Comparison of ENCODE assay signal across 1 cellular context in the genomic region with DNA sequence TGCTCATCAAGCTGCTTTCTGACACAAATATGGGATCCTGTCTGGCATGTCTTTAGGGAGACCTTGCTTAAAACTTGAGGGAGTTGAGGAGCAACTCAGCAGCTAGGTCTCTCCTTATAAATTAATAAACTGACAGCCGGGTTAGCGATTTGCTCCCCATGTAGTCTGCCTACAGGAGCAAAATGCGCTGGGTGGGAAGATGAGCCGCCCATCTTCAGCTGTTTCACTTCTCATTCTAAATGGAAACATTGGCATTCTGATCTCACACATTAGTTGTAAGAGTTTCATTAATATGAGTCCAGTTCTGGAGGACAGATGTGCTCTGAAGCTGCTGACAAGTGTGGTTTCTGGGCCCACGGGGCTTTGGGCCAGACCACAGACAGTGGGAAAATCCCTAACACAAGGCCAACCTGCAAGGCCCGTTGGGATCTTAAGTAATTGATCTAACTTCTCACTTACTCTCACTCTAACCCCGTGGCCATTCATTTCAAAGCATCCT.
TF ChIP-seq lines count a peak whose summit lies in the region.

No MANE protein-coding gene starts in this region.

TF ChIP-seq in GM12878, 131 proteins besides CTCF, POLR2A, EP300 and RAD21 (continued from another document and continues in another):
- TF ChIP-seq, protein P1, sequence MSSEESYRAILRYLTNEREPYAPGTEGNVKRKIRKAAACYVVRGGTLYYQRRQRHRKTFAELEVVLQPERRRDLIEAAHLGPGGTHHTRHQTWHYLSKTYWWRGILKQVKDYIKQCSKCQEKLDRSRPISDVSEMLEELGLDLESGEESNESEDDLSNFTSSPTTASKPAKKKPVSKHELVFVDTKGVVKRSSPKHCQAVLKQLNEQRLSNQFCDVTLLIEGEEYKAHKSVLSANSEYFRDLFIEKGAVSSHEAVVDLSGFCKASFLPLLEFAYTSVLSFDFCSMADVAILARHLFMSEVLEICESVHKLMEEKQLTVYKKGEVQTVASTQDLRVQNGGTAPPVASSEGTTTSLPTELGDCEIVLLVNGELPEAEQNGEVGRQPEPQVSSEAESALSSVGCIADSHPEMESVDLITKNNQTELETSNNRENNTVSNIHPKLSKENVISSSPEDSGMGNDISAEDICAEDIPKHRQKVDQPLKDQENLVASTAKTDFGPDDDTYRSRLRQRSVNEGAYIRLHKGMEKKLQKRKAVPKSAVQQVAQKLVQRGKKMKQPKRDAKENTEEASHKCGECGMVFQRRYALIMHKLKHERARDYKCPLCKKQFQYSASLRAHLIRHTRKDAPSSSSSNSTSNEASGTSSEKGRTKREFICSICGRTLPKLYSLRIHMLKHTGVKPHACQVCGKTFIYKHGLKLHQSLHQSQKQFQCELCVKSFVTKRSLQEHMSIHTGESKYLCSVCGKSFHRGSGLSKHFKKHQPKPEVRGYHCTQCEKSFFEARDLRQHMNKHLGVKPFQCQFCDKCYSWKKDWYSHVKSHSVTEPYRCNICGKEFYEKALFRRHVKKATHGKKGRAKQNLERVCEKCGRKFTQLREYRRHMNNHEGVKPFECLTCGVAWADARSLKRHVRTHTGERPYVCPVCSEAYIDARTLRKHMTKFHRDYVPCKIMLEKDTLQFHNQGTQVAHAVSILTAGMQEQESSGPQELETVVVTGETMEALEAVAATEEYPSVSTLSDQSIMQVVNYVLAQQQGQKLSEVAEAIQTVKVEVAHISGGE (CRISPR knock-in tag; IDR thresholded peaks at IDR 0.05): no peak
- TF ChIP-seq CREM (IDR thresholded peaks at IDR 0.05; ENCODE audit: low read depth) (peak; percentile 34; the same call in 1 of the 2 replicates), ASH2L (IDR thresholded peaks at IDR 0.05; ENCODE audit: borderline replicate concordance, low read depth) (no peak), LARP7 (IDR thresholded peaks at IDR 0.05) (no peak), BCL11A (IDR thresholded peaks at IDR 0.05; ENCODE audit: low read depth, low read length) (peak; percentile 76; the same call in 1 of the 2 replicates), SP1 (IDR thresholded peaks at IDR 0.05; ENCODE audit: low read depth, low read length) (no peak), ZNF207 (IDR thresholded peaks at IDR 0.05; ENCODE audit: borderline replicate concordance) (0 out of 2 replicates have a peak, but pooled peaks have one; percentile 65), KLF5 (IDR thresholded peaks at IDR 0.05; ENCODE audit: partially characterized antibody) (no peak), ZZZ3 (IDR thresholded peaks at IDR 0.05; ENCODE audit: control insufficient read depth, insufficient read length, low read depth) (no peak), ZSCAN29 (IDR thresholded peaks at IDR 0.05) (no peak), SUPT20H (IDR thresholded peaks at IDR 0.05; ENCODE audit: borderline replicate concordance, control insufficient read depth, low read depth, low read length) (no peak), MTA3 (IDR thresholded peaks at IDR 0.05; ENCODE audit: borderline replicate concordance, low read length) (no peak), WRNIP1 (IDR thresholded peaks at IDR 0.05; ENCODE audit: borderline replicate concordance, low read depth, low read length) (no peak), SREBF2 (IDR thresholded peaks at IDR 0.05; ENCODE audit: low read length) (no peak), MEF2B (IDR thresholded peaks at IDR 0.05; ENCODE audit: partially characterized antibody, poor library complexity, severe bottlenecking) (peak; percentile 95), JUNB (IDR thresholded peaks at IDR 0.05) (no peak), MXI1 (IDR thresholded peaks at IDR 0.05; ENCODE audit: low read depth, low read length) (no peak), NBN (IDR thresholded peaks at IDR 0.05) (no peak), SIN3A (IDR thresholded peaks at IDR 0.05; ENCODE audit: low read depth, low read length) (no peak), POU2F2 (IDR thresholded peaks at IDR 0.05; ENCODE audit: borderline replicate concordance, low read depth, low read length) (peak; percentile 16; the same call in 1 of the 3 replicates)
- TF ChIP-seq, protein P2, sequence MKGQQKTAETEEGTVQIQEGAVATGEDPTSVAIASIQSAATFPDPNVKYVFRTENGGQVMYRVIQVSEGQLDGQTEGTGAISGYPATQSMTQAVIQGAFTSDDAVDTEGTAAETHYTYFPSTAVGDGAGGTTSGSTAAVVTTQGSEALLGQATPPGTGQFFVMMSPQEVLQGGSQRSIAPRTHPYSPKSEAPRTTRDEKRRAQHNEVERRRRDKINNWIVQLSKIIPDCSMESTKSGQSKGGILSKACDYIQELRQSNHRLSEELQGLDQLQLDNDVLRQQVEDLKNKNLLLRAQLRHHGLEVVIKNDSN (IDR thresholded peaks at IDR 0.05; ENCODE audit: borderline replicate concordance, extremely low read length, insufficient read depth, low read depth, low read length): no peak
- TF ChIP-seq, protein P3, sequence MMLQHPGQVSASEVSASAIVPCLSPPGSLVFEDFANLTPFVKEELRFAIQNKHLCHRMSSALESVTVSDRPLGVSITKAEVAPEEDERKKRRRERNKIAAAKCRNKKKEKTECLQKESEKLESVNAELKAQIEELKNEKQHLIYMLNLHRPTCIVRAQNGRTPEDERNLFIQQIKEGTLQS (IDR thresholded peaks at IDR 0.05; ENCODE audit: borderline replicate concordance, extremely low read depth, low read depth, low read length): no peak
- TF ChIP-seq, protein P4, sequence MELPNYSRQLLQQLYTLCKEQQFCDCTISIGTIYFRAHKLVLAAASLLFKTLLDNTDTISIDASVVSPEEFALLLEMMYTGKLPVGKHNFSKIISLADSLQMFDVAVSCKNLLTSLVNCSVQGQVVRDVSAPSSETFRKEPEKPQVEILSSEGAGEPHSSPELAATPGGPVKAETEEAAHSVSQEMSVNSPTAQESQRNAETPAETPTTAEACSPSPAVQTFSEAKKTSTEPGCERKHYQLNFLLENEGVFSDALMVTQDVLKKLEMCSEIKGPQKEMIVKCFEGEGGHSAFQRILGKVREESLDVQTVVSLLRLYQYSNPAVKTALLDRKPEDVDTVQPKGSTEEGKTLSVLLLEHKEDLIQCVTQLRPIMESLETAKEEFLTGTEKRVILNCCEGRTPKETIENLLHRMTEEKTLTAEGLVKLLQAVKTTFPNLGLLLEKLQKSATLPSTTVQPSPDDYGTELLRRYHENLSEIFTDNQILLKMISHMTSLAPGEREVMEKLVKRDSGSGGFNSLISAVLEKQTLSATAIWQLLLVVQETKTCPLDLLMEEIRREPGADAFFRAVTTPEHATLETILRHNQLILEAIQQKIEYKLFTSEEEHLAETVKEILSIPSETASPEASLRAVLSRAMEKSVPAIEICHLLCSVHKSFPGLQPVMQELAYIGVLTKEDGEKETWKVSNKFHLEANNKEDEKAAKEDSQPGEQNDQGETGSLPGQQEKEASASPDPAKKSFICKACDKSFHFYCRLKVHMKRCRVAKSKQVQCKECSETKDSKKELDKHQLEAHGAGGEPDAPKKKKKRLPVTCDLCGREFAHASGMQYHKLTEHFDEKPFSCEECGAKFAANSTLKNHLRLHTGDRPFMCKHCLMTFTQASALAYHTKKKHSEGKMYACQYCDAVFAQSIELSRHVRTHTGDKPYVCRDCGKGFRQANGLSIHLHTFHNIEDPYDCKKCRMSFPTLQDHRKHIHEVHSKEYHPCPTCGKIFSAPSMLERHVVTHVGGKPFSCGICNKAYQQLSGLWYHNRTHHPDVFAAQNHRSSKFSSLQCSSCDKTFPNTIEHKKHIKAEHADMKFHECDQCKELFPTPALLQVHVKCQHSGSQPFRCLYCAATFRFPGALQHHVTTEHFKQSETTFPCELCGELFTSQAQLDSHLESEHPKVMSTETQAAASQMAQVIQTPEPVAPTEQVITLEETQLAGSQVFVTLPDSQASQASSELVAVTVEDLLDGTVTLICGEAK (IDR thresholded peaks at IDR 0.05; ENCODE audit: borderline replicate concordance): no peak
- TF ChIP-seq, protein P5, sequence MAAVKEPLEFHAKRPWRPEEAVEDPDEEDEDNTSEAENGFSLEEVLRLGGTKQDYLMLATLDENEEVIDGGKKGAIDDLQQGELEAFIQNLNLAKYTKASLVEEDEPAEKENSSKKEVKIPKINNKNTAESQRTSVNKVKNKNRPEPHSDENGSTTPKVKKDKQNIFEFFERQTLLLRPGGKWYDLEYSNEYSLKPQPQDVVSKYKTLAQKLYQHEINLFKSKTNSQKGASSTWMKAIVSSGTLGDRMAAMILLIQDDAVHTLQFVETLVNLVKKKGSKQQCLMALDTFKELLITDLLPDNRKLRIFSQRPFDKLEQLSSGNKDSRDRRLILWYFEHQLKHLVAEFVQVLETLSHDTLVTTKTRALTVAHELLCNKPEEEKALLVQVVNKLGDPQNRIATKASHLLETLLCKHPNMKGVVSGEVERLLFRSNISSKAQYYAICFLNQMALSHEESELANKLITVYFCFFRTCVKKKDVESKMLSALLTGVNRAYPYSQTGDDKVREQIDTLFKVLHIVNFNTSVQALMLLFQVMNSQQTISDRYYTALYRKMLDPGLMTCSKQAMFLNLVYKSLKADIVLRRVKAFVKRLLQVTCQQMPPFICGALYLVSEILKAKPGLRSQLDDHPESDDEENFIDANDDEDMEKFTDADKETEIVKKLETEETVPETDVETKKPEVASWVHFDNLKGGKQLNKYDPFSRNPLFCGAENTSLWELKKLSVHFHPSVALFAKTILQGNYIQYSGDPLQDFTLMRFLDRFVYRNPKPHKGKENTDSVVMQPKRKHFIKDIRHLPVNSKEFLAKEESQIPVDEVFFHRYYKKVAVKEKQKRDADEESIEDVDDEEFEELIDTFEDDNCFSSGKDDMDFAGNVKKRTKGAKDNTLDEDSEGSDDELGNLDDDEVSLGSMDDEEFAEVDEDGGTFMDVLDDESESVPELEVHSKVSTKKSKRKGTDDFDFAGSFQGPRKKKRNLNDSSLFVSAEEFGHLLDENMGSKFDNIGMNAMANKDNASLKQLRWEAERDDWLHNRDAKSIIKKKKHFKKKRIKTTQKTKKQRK (IDR thresholded peaks at IDR 0.05; ENCODE audit: low read depth, low read length): no peak
- TF ChIP-seq, protein P6, sequence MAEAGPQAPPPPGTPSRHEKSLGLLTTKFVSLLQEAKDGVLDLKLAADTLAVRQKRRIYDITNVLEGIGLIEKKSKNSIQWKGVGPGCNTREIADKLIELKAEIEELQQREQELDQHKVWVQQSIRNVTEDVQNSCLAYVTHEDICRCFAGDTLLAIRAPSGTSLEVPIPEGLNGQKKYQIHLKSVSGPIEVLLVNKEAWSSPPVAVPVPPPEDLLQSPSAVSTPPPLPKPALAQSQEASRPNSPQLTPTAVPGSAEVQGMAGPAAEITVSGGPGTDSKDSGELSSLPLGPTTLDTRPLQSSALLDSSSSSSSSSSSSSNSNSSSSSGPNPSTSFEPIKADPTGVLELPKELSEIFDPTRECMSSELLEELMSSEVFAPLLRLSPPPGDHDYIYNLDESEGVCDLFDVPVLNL (IDR thresholded peaks at IDR 0.05; ENCODE audit: low read depth, low read length): no peak
- TF ChIP-seq, protein P7, sequence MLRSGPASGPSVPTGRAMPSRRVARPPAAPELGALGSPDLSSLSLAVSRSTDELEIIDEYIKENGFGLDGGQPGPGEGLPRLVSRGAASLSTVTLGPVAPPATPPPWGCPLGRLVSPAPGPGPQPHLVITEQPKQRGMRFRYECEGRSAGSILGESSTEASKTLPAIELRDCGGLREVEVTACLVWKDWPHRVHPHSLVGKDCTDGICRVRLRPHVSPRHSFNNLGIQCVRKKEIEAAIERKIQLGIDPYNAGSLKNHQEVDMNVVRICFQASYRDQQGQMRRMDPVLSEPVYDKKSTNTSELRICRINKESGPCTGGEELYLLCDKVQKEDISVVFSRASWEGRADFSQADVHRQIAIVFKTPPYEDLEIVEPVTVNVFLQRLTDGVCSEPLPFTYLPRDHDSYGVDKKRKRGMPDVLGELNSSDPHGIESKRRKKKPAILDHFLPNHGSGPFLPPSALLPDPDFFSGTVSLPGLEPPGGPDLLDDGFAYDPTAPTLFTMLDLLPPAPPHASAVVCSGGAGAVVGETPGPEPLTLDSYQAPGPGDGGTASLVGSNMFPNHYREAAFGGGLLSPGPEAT (IDR thresholded peaks at IDR 0.05; ENCODE audit: low read depth): peak; percentile 95
- TF ChIP-seq, protein P8, sequence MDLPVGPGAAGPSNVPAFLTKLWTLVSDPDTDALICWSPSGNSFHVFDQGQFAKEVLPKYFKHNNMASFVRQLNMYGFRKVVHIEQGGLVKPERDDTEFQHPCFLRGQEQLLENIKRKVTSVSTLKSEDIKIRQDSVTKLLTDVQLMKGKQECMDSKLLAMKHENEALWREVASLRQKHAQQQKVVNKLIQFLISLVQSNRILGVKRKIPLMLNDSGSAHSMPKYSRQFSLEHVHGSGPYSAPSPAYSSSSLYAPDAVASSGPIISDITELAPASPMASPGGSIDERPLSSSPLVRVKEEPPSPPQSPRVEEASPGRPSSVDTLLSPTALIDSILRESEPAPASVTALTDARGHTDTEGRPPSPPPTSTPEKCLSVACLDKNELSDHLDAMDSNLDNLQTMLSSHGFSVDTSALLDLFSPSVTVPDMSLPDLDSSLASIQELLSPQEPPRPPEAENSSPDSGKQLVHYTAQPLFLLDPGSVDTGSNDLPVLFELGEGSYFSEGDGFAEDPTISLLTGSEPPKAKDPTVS (IDR thresholded peaks at IDR 0.05; ENCODE audit: low read depth, low read length): no peak
- TF ChIP-seq, protein P9, sequence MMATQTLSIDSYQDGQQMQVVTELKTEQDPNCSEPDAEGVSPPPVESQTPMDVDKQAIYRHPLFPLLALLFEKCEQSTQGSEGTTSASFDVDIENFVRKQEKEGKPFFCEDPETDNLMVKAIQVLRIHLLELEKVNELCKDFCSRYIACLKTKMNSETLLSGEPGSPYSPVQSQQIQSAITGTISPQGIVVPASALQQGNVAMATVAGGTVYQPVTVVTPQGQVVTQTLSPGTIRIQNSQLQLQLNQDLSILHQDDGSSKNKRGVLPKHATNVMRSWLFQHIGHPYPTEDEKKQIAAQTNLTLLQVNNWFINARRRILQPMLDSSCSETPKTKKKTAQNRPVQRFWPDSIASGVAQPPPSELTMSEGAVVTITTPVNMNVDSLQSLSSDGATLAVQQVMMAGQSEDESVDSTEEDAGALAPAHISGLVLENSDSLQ (IDR thresholded peaks at IDR 0.05): peak; percentile 68; the same call in 1 of the 2 replicates
- TF ChIP-seq, protein P10, sequence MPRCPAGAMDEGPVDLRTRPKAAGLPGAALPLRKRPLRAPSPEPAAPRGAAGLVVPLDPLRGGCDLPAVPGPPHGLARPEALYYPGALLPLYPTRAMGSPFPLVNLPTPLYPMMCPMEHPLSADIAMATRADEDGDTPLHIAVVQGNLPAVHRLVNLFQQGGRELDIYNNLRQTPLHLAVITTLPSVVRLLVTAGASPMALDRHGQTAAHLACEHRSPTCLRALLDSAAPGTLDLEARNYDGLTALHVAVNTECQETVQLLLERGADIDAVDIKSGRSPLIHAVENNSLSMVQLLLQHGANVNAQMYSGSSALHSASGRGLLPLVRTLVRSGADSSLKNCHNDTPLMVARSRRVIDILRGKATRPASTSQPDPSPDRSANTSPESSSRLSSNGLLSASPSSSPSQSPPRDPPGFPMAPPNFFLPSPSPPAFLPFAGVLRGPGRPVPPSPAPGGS (IDR thresholded peaks at IDR 0.05; ENCODE audit: borderline replicate concordance, insufficient read depth, low read depth, low read length, poor library complexity, severe bottlenecking): peak; percentile 56
- TF ChIP-seq, protein P11, sequence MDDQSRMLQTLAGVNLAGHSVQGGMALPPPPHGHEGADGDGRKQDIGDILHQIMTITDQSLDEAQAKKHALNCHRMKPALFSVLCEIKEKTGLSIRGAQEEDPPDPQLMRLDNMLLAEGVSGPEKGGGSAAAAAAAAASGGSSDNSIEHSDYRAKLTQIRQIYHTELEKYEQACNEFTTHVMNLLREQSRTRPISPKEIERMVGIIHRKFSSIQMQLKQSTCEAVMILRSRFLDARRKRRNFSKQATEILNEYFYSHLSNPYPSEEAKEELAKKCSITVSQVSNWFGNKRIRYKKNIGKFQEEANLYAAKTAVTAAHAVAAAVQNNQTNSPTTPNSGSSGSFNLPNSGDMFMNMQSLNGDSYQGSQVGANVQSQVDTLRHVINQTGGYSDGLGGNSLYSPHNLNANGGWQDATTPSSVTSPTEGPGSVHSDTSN (IDR thresholded peaks at IDR 0.05; ENCODE audit: insufficient replicate concordance, low read depth, low read length): peak; percentile 21
